In the genomic region with DNA sequence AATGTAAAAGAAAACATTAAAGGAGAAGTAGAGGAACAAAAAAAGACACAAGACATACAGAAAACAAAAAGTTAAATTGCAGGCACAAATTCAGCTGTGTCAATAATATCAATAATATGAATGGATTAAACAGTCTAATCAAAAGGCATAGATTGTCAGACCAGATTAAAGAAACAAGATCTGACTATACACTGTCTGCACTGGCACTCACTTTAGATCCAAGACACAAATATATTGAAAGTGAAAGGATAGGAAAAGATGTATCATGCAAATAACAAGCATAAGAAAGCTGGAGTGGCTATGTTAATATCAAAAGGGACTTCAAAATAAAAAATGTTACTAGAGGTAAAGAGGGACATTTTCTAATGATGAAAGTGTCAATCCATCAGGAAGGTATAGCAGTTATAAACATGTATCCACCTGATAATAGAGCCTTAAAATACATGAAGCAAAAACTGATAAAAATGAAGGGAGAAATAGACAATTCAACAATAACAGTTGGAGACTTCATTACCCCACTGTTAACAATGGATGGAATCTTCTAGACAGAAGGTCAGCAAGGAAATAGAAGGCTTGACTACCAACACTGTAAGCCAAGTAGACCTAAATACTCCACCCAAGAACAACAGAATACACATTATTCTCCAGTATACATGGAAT, we compare ENCODE assay signal across 2 cellular contexts.
TF ChIP-seq lines count a peak whose summit lies in the region.

No MANE protein-coding gene starts in this region.

TF ChIP-seq in HEK293, 187 proteins besides CTCF, POLR2A, EP300 and RAD21:
- TF ChIP-seq ZNF621 (tag by site-specific recombination; IDR thresholded peaks at IDR 0.05): no peak
- TF ChIP-seq, protein P1, sequence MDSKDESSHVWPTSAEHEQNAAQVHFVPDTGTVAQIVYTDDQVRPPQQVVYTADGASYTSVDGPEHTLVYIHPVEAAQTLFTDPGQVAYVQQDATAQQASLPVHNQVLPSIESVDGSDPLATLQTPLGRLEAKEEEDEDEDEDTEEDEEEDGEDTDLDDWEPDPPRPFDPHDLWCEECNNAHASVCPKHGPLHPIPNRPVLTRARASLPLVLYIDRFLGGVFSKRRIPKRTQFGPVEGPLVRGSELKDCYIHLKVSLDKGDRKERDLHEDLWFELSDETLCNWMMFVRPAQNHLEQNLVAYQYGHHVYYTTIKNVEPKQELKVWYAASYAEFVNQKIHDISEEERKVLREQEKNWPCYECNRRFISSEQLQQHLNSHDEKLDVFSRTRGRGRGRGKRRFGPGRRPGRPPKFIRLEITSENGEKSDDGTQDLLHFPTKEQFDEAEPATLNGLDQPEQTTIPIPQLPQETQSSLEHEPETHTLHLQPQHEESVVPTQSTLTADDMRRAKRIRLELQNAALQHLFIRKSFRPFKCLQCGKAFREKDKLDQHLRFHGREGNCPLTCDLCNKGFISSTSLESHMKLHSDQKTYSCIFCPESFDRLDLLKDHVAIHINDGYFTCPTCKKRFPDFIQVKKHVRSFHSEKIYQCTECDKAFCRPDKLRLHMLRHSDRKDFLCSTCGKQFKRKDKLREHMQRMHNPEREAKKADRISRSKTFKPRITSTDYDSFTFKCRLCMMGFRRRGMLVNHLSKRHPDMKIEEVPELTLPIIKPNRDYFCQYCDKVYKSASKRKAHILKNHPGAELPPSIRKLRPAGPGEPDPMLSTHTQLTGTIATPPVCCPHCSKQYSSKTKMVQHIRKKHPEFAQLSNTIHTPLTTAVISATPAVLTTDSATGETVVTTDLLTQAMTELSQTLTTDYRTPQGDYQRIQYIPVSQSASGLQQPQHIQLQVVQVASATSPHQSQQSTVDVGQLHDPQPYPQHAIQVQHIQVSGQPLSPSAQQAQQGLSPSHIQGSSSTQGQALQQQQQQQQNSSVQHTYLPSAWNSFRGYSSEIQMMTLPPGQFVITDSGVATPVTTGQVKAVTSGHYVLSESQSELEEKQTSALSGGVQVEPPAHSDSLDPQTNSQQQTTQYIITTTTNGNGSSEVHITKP (tag by site-specific recombination; IDR thresholded peaks at IDR 0.05): peak; percentile 71

TF ChIP-seq in K562, 482 proteins besides CTCF, POLR2A, EP300 and RAD21:
- TF ChIP-seq, protein P1 (IDR thresholded peaks at IDR 0.05; ENCODE audit: partially characterized antibody): peak; percentile 87
- TF ChIP-seq DPF2 (IDR thresholded peaks at IDR 0.05): no peak
